ENCODE assay signal across 15 cellular contexts in the genomic region with DNA sequence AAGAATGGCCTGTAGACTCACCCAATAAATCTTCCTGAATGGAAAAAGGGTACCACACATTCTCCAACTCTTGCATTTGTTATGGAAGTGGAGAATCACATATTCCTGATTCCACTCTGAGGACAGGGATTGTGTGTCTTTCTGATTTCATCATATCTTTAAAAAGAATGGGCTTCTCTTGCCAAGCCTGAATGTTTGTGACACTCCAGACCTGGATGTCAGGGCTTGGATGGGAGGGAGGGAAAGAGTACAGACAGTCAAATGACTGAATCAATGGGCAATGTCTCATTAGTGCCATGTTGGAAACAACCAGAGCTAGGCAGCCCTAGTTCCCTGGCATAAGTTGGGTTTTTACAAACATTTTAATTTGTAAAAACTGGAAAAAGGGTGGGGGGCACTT.
DNase-seq lines count a peak whose midpoint lies in the region; ATAC-seq and TF ChIP-seq lines count a peak whose summit lies in the region.
"Had no signal": no experiment of that assay in that cellular context is flagged by ENCODE, and none has a peak within 500 bp of the region (broad histone marks: within the 10 kb centered on the region; RNA-seq: fewer than 3 reads in every experiment).

No MANE protein-coding gene starts in this region.

- TF ChIP-seq CTCF in chondrocyte (IDR thresholded peaks at IDR 0.05) (no peak), foreskin fibroblast (IDR thresholded peaks at IDR 0.05; ENCODE audit: low read depth, low read length) (no peak)
- no peak for TF ChIP-seq CTCF in CD8-positive, alpha-beta T cell (IDR thresholded peaks at IDR 0.05)

- no peaks in the 10 kb centered on the region for H3K27me3 Mint-ChIP-seq in chondrocyte (ENCODE audit: low read depth)
- no peaks in the 10 kb centered on the region for H3K27me3 Mint-ChIP-seq in stimulated activated memory B cell treated with anti-CD40 and anti-IgM and Interleukin-4, amounts not matched to agents 10 μg/mL and 1 μg/mL and 100 μg/mL, for 72 hours
- peaks cover 2% of the 10 kb centered on the region for H3K27me3 Mint-ChIP-seq in CD8-positive, alpha-beta T cell (ENCODE audit: low read depth)

- no peak for DNase-seq in Right ventricle myocardium inferior (ENCODE audit: missing footprints)
- no peak for DNase-seq in cardiac septum (ENCODE audit: low spot score)
- DNase-seq in chondrocyte (ENCODE audit: low spot score): no peak
- peak; percentile 23 to 50 for DNase-seq in foreskin fibroblast
- peak; percentile 14 for DNase-seq in skeletal muscle cell (ENCODE audit: low read depth)
- DNase-seq in CD8-positive, alpha-beta T cell: no peak
- DNase-seq: 8988T; AML-193; Calu3; CD4-positive, CD25-positive, alpha-beta regulatory T cell; KG1; NCI-H1092 had no signal

- intact Hi-C loops in Right ventricle myocardium inferior (cut with DNase I): no loop called here
- intact Hi-C loops in cardiac septum (cut with DNase I): no loop called here
- intact Hi-C loops in CD8-positive, alpha-beta T cell (cut with DNase I, micrococcal nuclease): no loop called here

- H3K36me3 ChIP-seq in CD8-positive, alpha-beta T cell (ENCODE audit: insufficient read depth, low read length): no peaks in the 10 kb centered on the region

- H3K36me3 Mint-ChIP-seq in chondrocyte (ENCODE audit: low read depth): peaks cover 1% of the 10 kb centered on the region
- no peaks in the 10 kb centered on the region for H3K36me3 Mint-ChIP-seq in stimulated activated memory B cell treated with anti-CD40 and anti-IgM and Interleukin-4, amounts not matched to agents 10 μg/mL and 1 μg/mL and 100 μg/mL, for 72 hours
- no peaks in the 10 kb centered on the region for H3K36me3 Mint-ChIP-seq in CD8-positive, alpha-beta T cell
- H3K36me3 Mint-ChIP-seq: CD4-positive, CD25-positive, alpha-beta regulatory T cell had no signal

- H3K9me3 ChIP-seq in CD8-positive, alpha-beta T cell (ENCODE audit: low read length): no peaks in the 10 kb centered on the region

- no peaks in the 10 kb centered on the region for H3K9me3 Mint-ChIP-seq in chondrocyte (ENCODE audit: low read depth)
- no peaks in the 10 kb centered on the region for H3K9me3 Mint-ChIP-seq in stimulated activated memory B cell treated with anti-CD40 and anti-IgM and Interleukin-4, amounts not matched to agents 10 μg/mL and 1 μg/mL and 100 μg/mL, for 72 hours
- H3K9me3 Mint-ChIP-seq in CD8-positive, alpha-beta T cell: no peaks in the 10 kb centered on the region
- H3K9me3 Mint-ChIP-seq: CD4-positive, CD25-positive, alpha-beta regulatory T cell had no signal

- POLR2A ChIA-PET in CD8-positive, alpha-beta T cell (lab: Charles Lee): no interaction called here

- no peaks in the 10 kb centered on the region for H3K4me1 ChIP-seq in CD8-positive, alpha-beta T cell (ENCODE audit: insufficient read depth, low read length)

- H3K27ac ChIP-seq in CD8-positive, alpha-beta T cell (ENCODE audit: low read depth, low read length): no peak overlapping the region
- H3K27ac ChIP-seq: RWPE1 had no signal

- peak; percentile 44 for ATAC-seq in Right ventricle myocardium inferior
- no peak for ATAC-seq in activated CD4-positive, CD25-positive, alpha-beta regulatory T cell treated with anti-CD3 and anti-CD28 coated beads, Interleukin-2, amount 50 U/mL, for 24 hours
- no peak for ATAC-seq in stimulated activated memory B cell treated with anti-CD40 and anti-IgM and Interleukin-4, amounts not matched to agents 10 μg/mL and 1 μg/mL and 100 μg/mL, for 72 hours
- ATAC-seq in CD8-positive, alpha-beta T cell: no peak

- no peak overlapping the region for H3K4me3 Mint-ChIP-seq in chondrocyte (ENCODE audit: unreplicated experiment)
- H3K4me3 Mint-ChIP-seq in stimulated activated memory B cell treated with anti-CD40 and anti-IgM and Interleukin-4, amounts not matched to agents 10 μg/mL and 1 μg/mL and 100 μg/mL, for 72 hours: no peak overlapping the region
- H3K4me3 Mint-ChIP-seq in CD8-positive, alpha-beta T cell: no peak overlapping the region
- H3K4me3 Mint-ChIP-seq: CD4-positive, CD25-positive, alpha-beta regulatory T cell had no signal

- H3K4me3 ChIP-seq in foreskin fibroblast (ENCODE audit: low read depth in 1 of 2, low read length in 2 of 2): no peak overlapping the region
- no peak overlapping the region for H3K4me3 ChIP-seq in skeletal muscle cell (ENCODE audit: low read depth, low read length)
- no peak overlapping the region for H3K4me3 ChIP-seq in CD8-positive, alpha-beta T cell (ENCODE audit: low read depth, low read length)

- CTCF ChIA-PET in CD8-positive, alpha-beta T cell (lab: Charles Lee): no interaction called here

- H3K27me3 ChIP-seq in CD8-positive, alpha-beta T cell (ENCODE audit: insufficient read depth, low read length): no peaks in the 10 kb centered on the region

- H3K4me1 Mint-ChIP-seq in chondrocyte (ENCODE audit: low read depth): peaks cover 15% of the 10 kb centered on the region
- H3K4me1 Mint-ChIP-seq in stimulated activated memory B cell treated with anti-CD40 and anti-IgM and Interleukin-4, amounts not matched to agents 10 μg/mL and 1 μg/mL and 100 μg/mL, for 72 hours: no peaks in the 10 kb centered on the region
- no peaks in the 10 kb centered on the region for H3K4me1 Mint-ChIP-seq in CD8-positive, alpha-beta T cell (ENCODE audit: low read depth)
- H3K4me1 Mint-ChIP-seq: CD4-positive, CD25-positive, alpha-beta regulatory T cell had no signal

- peak overlapping the region; percentile 78 for H3K27ac Mint-ChIP-seq in chondrocyte (ENCODE audit: unreplicated experiment)
- no peak overlapping the region for H3K27ac Mint-ChIP-seq in stimulated activated memory B cell treated with anti-CD40 and anti-IgM and Interleukin-4, amounts not matched to agents 10 μg/mL and 1 μg/mL and 100 μg/mL, for 72 hours
- no peak overlapping the region for H3K27ac Mint-ChIP-seq in CD8-positive, alpha-beta T cell
- H3K27ac Mint-ChIP-seq: CD4-positive, CD25-positive, alpha-beta regulatory T cell had no signal

Comparison
In these comparisons a context has a peak if more than half of its experiments do, and no peak if none do; other contexts are left out.
1. DNase-seq: peak in foreskin fibroblast (2 of 2) and skeletal muscle cell (single experiment); none in Right ventricle myocardium inferior (single experiment), cardiac septum (single experiment), chondrocyte (single experiment) and CD8-positive, alpha-beta T cell (0 of 7).